ENCODE assay signal across 13 cellular contexts in the genomic region with DNA sequence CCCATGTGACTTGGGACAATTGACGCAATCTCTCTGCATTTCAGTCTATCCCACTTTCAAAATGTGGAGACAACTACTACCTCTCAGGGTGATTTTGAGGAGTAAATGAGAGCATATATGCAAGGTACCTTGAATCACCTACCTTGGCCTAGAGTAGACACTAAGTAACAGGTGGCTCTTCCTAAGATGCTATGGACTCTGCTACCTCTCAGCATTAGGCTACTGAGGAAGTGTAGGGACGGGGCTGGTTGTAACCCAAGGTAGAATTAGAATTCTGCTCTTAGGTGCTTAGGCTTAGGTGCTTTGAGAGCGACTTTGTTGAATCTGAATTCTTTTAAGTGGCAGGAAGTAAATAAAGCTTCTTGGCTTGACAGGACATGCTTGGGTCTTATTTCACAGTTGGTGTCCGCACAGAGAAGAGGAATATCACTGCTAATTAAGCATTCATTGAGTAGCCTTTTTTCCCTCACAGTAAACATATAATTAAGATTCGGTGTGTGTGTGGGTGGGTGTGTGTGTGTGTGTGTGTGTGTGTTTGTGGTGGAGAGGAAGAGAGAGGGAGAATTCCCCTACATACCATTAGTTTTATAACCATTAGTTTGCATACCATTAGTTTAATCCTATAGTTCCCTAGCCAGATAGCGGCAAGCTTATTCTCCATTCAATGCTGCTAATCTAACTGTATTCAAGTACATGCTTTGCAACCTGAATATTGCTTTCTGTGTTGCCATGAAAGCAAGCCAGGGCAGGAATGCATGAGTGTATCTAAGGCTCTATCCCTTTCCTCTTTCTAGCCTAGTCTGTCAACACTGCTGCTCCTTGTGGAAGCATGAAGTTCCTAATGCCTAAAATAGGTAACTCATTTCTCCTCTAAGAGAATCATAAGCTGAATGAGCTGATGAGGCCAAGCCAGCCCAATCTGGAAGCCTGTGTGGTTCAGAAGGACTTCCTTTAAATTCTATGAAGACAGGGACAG.
A peak's percentile ranks its signal among the peaks of the same experiment; 100 is the strongest.
DNase-seq lines count a peak whose midpoint lies in the region; ATAC-seq and TF ChIP-seq lines count a peak whose summit lies in the region.
"Had no signal": no experiment of that assay in that cellular context is flagged by ENCODE, and none has a peak within 500 bp of the region (broad histone marks: within the 10 kb centered on the region; RNA-seq: fewer than 3 reads in every experiment).

No MANE protein-coding gene starts in this region.

- no peak for DNase-seq in activated T-cell treated with anti-CD3 and anti-CD28 coated beads, Interleukin-2, amount 50 U/mL, for 24 hours
- DNase-seq in activated T-cell treated with anti-CD3 and anti-CD28 coated beads, Interleukin-2, amount 50 U/mL, for 1 hour, result no peak
- DNase-seq in NCI-H69 (lab: John Stamatoyannopoulos, UW), result peak; percentile 60
- no peak for DNase-seq in effector memory CD4-positive, alpha-beta T cell
- no peak for DNase-seq in smooth muscle cell (lab: John Stamatoyannopoulos, UW; ENCODE audit: unreplicated experiment)
- no peak for DNase-seq in uterus
- DNase-seq in DMS53 treated with DMSO at 0.1 percent for 48 hours (lab: John Stamatoyannopoulos, UW; ENCODE audit: unreplicated experiment), result no peak
- DNase-seq: GDM1, NCI-H187, testis had no signal

- peak overlapping the region; percentile 96 for H3K27ac Mint-ChIP-seq in activated T-cell treated with anti-CD3 and anti-CD28 coated beads, Interleukin-2, amount 50 U/mL, for 24 hours
- H3K27ac Mint-ChIP-seq: activated T-helper 2 cell treated with anti-CD3 and anti-CD28 coated beads, Interferon-gamma antibody, Interleukin-2, Interleukin-4, amounts not matched to agents 10 μg/mL and 5 μg/mL and 100 μg/mL, durations not matched to agents 14 hours and 24 hours and 36 hours; memory B cell had no signal

- H3K4me3 ChIP-seq in effector memory CD4-positive, alpha-beta T cell (ENCODE audit: insufficient read depth, low read depth, low read length, poor library complexity, severe bottlenecking), result peak overlapping the region; percentile 66
- H3K4me3 ChIP-seq in smooth muscle cell, result no peak overlapping the region
- no peak overlapping the region for H3K4me3 ChIP-seq in uterus
- H3K4me3 ChIP-seq: testis had no signal

- H3K27me3 Mint-ChIP-seq in activated T-cell treated with anti-CD3 and anti-CD28 coated beads, Interleukin-2, amount 50 U/mL, for 24 hours, result no peaks in the 10 kb centered on the region

- peaks cover 22% of the 10 kb centered on the region for H3K36me3 Mint-ChIP-seq in activated T-cell treated with anti-CD3 and anti-CD28 coated beads, Interleukin-2, amount 50 U/mL, for 24 hours (ENCODE audit: low read depth)
- H3K36me3 Mint-ChIP-seq: memory B cell had no signal

- H3K4me1 ChIP-seq in effector memory CD4-positive, alpha-beta T cell (ENCODE audit: control insufficient read depth, insufficient read depth, low read length, poor library complexity, severe bottlenecking), result peaks cover 38% of the 10 kb centered on the region
- H3K4me1 ChIP-seq in smooth muscle cell (ENCODE audit: low read depth), result peaks cover 30% of the 10 kb centered on the region
- H3K4me1 ChIP-seq in uterus, result no peaks in the 10 kb centered on the region
- H3K4me1 ChIP-seq: testis had no signal

- H3K4me3 Mint-ChIP-seq in activated T-cell treated with anti-CD3 and anti-CD28 coated beads, Interleukin-2, amount 50 U/mL, for 24 hours, result peak overlapping the region; percentile 88
- H3K4me3 Mint-ChIP-seq: memory B cell had no signal

- TF ChIP-seq POLR2A in uterus (IDR thresholded peaks at IDR 0.05), result no peak

- intact Hi-C loops in uterus (cut with DNase I; ENCODE audit: low total_unique reads), result no loop called here

- H3K9me3 ChIP-seq in effector memory CD4-positive, alpha-beta T cell (ENCODE audit: control insufficient read depth, low read length), result no peaks in the 10 kb centered on the region
- H3K9me3 ChIP-seq in smooth muscle cell (replicated peaks; ENCODE audit: low read depth) (no peaks in the 10 kb centered on the region), uterus (no peaks in the 10 kb centered on the region)
- H3K9me3 ChIP-seq: testis had no signal

- peaks cover 2% of the 10 kb centered on the region for H3K9me3 Mint-ChIP-seq in activated T-cell treated with anti-CD3 and anti-CD28 coated beads, Interleukin-2, amount 50 U/mL, for 24 hours

- H3F3A ChIP-seq in smooth muscle cell (ENCODE audit: low read depth), result no peaks in the 10 kb centered on the region

- H3K27ac ChIP-seq in effector memory CD4-positive, alpha-beta T cell (ENCODE audit: insufficient read depth, low read length, poor library complexity, severe bottlenecking), result peak overlapping the region; percentile 75
- H3K27ac ChIP-seq in smooth muscle cell (ENCODE audit: low read depth), result no peak overlapping the region
- no peak overlapping the region for H3K27ac ChIP-seq in uterus
- H3K27ac ChIP-seq: testis had no signal

- no peak overlapping the region for H3K9ac ChIP-seq in smooth muscle cell (ENCODE audit: low read depth)

- no peaks in the 10 kb centered on the region for H4K20me1 ChIP-seq in smooth muscle cell (ENCODE audit: low read depth)

- ATAC-seq in GM18511 (IDR thresholded peaks at IDR 0.05; ENCODE audit: unreplicated experiment), result no peak

- peak overlapping the region; percentile 37 for H2AFZ ChIP-seq in smooth muscle cell (ENCODE audit: low read depth)

- peak overlapping the region; percentile 49 for H3K4me2 ChIP-seq in smooth muscle cell

- no peaks in the 10 kb centered on the region for H3K27me3 ChIP-seq in effector memory CD4-positive, alpha-beta T cell (replicated peaks; ENCODE audit: control insufficient read depth, insufficient read depth, low read length, poor library complexity, severe bottlenecking)
- H3K27me3 ChIP-seq in smooth muscle cell (ENCODE audit: low read depth) (no peaks in the 10 kb centered on the region), uterus (no peaks in the 10 kb centered on the region)
- H3K27me3 ChIP-seq: testis had no signal

- no peaks in the 10 kb centered on the region for H3K79me2 ChIP-seq in smooth muscle cell (ENCODE audit: low read depth)

- WGBS in smooth muscle cell (ENCODE audit: low lambda C conversion rate), result 65% methylated on average over 6 of the region's 6 CpGs

- TF ChIP-seq CTCF in smooth muscle cell (IDR thresholded peaks at IDR 0.05; ENCODE audit: borderline replicate concordance, insufficient read depth, poor library complexity, severe bottlenecking) (no peak), uterus (IDR thresholded peaks at IDR 0.05) (no peak)

- peaks cover 90% of the 10 kb centered on the region for H3K4me1 Mint-ChIP-seq in activated T-cell treated with anti-CD3 and anti-CD28 coated beads, Interleukin-2, amount 50 U/mL, for 24 hours (ENCODE audit: low read depth)

- no peaks in the 10 kb centered on the region for H3K36me3 ChIP-seq in effector memory CD4-positive, alpha-beta T cell (ENCODE audit: control insufficient read depth, insufficient read depth, low read length)
- H3K36me3 ChIP-seq in smooth muscle cell (ENCODE audit: low read depth), result no peaks in the 10 kb centered on the region
- no peaks in the 10 kb centered on the region for H3K36me3 ChIP-seq in uterus
